Comparison of ENCODE assay signal across 1 cellular context in genomic region chr12:6964605-6965025, GRCh38.
A peak's percentile ranks its signal among the peaks of the same experiment; 100 is the strongest.
TF ChIP-seq lines count a peak whose summit lies in the region.

No MANE protein-coding gene starts in this region.

TF ChIP-seq in GM12878, 131 proteins besides CTCF, POLR2A, EP300 and RAD21:
- TF ChIP-seq RELB (IDR thresholded peaks at IDR 0.05; ENCODE audit: low read depth): no peak
- TF ChIP-seq KLF5 (IDR thresholded peaks at IDR 0.05; ENCODE audit: partially characterized antibody): peak; percentile 19
- no peak for TF ChIP-seq RELA (IDR thresholded peaks at IDR 0.05; ENCODE audit: borderline replicate concordance, partially characterized antibody)
- no peak for TF ChIP-seq MAX (IDR thresholded peaks at IDR 0.05; ENCODE audit: low read depth, low read length)
